Comparison of ENCODE assay signal across 1 cellular context in the genomic region with DNA sequence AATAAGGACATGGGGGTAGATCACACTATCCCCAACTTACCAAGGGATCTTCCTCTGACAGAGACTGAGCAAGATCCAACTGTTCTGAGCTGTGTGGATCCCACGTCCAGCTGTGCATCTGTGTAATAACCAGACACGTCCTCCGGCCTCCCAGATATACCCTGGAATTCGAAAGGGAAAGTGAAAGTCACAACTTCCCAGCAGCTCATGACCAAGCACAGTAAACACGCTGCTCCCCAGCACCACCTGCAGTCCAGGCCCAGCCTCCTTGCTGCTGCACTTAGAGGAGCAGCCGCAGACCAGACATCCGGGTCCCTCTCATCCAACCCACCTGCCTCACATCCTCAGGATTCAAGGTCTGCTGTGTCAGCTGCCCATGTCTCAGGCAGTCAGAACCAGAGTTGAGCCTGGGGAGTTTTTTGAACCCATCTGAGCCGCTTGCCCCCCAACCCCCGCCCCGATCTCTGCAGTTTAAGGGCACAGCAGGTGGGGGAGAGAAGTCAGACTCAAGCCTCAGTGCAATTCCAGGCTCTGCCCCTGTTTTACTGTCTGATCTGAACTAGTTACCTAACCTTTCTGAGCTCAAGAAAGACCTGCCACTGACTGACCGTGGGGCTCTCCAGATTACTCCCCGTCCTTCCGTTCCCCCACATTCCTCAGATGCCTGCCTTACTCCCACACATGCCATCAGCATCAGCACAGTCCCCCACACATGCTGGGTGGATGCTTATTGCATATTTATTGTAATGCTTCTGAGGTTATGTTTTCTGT.
A peak's percentile ranks its signal among the peaks of the same experiment; 100 is the strongest.
TF ChIP-seq lines count a peak whose summit lies in the region.

A gene with protein sequence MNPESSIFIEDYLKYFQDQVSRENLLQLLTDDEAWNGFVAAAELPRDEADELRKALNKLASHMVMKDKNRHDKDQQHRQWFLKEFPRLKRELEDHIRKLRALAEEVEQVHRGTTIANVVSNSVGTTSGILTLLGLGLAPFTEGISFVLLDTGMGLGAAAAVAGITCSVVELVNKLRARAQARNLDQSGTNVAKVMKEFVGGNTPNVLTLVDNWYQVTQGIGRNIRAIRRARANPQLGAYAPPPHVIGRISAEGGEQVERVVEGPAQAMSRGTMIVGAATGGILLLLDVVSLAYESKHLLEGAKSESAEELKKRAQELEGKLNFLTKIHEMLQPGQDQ (minus strand): TSS at position 127 of the 771 bp plus-strand sequence. CDS start 6,365 bp downstream, outside the sequence.

TF ChIP-seq in HepG2, 621 proteins besides CTCF, POLR2A, EP300 and RAD21 (continued from another document and continues in another):
- TF ChIP-seq, protein P1, sequence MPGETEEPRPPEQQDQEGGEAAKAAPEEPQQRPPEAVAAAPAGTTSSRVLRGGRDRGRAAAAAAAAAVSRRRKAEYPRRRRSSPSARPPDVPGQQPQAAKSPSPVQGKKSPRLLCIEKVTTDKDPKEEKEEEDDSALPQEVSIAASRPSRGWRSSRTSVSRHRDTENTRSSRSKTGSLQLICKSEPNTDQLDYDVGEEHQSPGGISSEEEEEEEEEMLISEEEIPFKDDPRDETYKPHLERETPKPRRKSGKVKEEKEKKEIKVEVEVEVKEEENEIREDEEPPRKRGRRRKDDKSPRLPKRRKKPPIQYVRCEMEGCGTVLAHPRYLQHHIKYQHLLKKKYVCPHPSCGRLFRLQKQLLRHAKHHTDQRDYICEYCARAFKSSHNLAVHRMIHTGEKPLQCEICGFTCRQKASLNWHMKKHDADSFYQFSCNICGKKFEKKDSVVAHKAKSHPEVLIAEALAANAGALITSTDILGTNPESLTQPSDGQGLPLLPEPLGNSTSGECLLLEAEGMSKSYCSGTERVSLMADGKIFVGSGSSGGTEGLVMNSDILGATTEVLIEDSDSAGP (CRISPR knock-in tag; IDR thresholded peaks at IDR 0.05; ENCODE audit: borderline replicate concordance) = peak; percentile 59; the same call in 1 of the 2 replicates
- TF ChIP-seq PAF1 (CRISPR knock-in tag; IDR thresholded peaks at IDR 0.05) = no peak
- TF ChIP-seq, protein P2, sequence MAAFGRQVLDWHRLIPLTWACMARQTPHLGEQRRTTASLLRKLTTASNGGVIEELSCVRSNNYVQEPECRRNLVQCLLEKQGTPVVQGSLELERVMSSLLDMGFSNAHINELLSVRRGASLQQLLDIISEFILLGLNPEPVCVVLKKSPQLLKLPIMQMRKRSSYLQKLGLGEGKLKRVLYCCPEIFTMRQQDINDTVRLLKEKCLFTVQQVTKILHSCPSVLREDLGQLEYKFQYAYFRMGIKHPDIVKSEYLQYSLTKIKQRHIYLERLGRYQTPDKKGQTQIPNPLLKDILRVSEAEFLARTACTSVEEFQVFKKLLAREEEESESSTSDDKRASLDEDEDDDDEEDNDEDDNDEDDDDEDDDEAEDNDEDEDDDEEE (CRISPR knock-in tag; IDR thresholded peaks at IDR 0.05) = no peak; the same call in 1 of the 2 replicates
- TF ChIP-seq, protein P3, sequence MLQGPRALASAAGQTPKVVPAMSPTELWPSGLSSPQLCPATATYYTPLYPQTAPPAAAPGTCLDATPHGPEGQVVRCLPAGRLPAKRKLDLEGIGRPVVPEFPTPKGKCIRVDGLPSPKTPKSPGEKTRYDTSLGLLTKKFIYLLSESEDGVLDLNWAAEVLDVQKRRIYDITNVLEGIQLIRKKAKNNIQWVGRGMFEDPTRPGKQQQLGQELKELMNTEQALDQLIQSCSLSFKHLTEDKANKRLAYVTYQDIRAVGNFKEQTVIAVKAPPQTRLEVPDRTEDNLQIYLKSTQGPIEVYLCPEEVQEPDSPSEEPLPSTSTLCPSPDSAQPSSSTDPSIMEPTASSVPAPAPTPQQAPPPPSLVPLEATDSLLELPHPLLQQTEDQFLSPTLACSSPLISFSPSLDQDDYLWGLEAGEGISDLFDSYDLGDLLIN (CRISPR knock-in tag; IDR thresholded peaks at IDR 0.05; ENCODE audit: borderline replicate concordance) = no peak
- TF ChIP-seq, protein P4, sequence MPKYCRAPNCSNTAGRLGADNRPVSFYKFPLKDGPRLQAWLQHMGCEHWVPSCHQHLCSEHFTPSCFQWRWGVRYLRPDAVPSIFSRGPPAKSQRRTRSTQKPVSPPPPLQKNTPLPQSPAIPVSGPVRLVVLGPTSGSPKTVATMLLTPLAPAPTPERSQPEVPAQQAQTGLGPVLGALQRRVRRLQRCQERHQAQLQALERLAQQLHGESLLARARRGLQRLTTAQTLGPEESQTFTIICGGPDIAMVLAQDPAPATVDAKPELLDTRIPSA (CRISPR knock-in tag; IDR thresholded peaks at IDR 0.05; ENCODE audit: borderline replicate concordance) = no peak
- TF ChIP-seq ATF1 (CRISPR knock-in tag; IDR thresholded peaks at IDR 0.05) = no peak
- peak; percentile 60; the same call in 1 of the 2 replicates for TF ChIP-seq ZBTB38 (CRISPR knock-in tag; IDR thresholded peaks at IDR 0.05)
- TF ChIP-seq, protein P5, sequence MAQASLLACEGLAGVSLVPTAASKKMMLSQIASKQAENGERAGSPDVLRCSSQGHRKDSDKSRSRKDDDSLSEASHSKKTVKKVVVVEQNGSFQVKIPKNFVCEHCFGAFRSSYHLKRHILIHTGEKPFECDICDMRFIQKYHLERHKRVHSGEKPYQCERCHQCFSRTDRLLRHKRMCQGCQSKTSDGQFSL (CRISPR knock-in tag; IDR thresholded peaks at IDR 0.05) = no peak
- TF ChIP-seq CHD2 (IDR thresholded peaks at IDR 0.05; ENCODE audit: low read depth, low read length) = no peak
- no peak for TF ChIP-seq NKX3-1 (CRISPR knock-in tag; IDR thresholded peaks at IDR 0.05)
- TF ChIP-seq, protein P6, sequence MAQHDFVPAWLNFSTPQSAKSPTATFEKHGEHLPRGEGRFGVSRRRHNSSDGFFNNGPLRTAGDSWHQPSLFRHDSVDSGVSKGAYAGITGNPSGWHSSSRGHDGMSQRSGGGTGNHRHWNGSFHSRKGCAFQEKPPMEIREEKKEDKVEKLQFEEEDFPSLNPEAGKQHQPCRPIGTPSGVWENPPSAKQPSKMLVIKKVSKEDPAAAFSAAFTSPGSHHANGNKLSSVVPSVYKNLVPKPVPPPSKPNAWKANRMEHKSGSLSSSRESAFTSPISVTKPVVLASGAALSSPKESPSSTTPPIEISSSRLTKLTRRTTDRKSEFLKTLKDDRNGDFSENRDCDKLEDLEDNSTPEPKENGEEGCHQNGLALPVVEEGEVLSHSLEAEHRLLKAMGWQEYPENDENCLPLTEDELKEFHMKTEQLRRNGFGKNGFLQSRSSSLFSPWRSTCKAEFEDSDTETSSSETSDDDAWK (CRISPR knock-in tag; IDR thresholded peaks at IDR 0.05) = no peak
- TF ChIP-seq ZNF10 (CRISPR knock-in tag; IDR thresholded peaks at IDR 0.05; ENCODE audit: borderline replicate concordance, low read depth) = no peak
- TF ChIP-seq ZBTB21 (CRISPR knock-in tag; IDR thresholded peaks at IDR 0.05) = no peak
- no peak for TF ChIP-seq ZNF33B (CRISPR knock-in tag; IDR thresholded peaks at IDR 0.05)
- TF ChIP-seq, protein P7, sequence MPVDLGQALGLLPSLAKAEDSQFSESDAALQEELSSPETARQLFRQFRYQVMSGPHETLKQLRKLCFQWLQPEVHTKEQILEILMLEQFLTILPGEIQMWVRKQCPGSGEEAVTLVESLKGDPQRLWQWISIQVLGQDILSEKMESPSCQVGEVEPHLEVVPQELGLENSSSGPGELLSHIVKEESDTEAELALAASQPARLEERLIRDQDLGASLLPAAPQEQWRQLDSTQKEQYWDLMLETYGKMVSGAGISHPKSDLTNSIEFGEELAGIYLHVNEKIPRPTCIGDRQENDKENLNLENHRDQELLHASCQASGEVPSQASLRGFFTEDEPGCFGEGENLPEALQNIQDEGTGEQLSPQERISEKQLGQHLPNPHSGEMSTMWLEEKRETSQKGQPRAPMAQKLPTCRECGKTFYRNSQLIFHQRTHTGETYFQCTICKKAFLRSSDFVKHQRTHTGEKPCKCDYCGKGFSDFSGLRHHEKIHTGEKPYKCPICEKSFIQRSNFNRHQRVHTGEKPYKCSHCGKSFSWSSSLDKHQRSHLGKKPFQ (CRISPR knock-in tag; IDR thresholded peaks at IDR 0.05; ENCODE audit: insufficient replicate concordance) = no peak
- no peak for TF ChIP-seq RORA (CRISPR knock-in tag; IDR thresholded peaks at IDR 0.05)
- no peak for TF ChIP-seq KLF13 (CRISPR knock-in tag; IDR thresholded peaks at IDR 0.05)
- TF ChIP-seq, protein P8, sequence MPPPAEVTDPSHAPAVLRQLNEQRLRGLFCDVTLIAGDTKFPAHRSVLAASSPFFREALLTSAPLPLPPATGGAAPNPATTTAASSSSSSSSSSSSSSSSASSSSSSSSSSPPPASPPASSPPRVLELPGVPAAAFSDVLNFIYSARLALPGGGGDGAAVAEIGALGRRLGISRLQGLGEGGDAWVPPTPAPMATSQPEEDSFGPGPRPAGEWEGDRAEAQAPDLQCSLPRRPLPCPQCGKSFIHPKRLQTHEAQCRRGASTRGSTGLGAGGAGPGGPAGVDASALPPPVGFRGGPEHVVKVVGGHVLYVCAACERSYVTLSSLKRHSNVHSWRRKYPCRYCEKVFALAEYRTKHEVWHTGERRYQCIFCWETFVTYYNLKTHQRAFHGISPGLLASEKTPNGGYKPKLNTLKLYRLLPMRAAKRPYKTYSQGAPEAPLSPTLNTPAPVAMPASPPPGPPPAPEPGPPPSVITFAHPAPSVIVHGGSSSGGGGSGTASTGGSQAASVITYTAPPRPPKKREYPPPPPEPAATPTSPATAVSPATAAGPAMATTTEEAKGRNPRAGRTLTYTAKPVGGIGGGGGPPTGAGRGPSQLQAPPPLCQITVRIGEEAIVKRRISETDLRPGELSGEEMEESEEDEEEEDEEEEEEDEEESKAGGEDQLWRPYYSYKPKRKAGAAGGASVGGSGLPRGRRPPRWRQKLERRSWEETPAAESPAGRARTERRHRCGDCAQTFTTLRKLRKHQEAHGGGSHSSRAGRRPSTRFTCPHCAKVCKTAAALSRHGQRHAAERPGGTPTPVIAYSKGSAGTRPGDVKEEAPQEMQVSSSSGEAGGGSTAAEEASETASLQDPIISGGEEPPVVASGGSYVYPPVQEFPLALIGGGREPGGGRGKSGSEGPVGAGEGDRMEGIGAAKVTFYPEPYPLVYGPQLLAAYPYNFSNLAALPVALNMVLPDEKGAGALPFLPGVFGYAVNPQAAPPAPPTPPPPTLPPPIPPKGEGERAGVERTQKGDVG (CRISPR knock-in tag; IDR thresholded peaks at IDR 0.05; ENCODE audit: borderline replicate concordance) = no peak
- no peak for TF ChIP-seq MLLT10 (CRISPR knock-in tag; IDR thresholded peaks at IDR 0.05)
- TF ChIP-seq, protein P9, sequence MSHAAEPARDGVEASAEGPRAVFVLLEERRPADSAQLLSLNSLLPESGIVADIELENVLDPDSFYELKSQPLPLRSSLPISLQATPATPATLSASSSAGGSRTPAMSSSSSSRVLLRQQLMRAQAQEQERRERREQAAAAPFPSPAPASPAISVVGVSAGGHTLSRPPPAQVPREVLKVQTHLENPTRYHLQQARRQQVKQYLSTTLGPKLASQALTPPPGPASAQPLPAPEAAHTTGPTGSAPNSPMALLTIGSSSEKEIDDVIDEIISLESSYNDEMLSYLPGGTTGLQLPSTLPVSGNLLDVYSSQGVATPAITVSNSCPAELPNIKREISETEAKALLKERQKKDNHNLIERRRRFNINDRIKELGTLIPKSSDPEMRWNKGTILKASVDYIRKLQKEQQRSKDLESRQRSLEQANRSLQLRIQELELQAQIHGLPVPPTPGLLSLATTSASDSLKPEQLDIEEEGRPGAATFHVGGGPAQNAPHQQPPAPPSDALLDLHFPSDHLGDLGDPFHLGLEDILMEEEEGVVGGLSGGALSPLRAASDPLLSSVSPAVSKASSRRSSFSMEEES (CRISPR knock-in tag; IDR thresholded peaks at IDR 0.05) = peak; percentile 73; the same call in 1 of the 2 replicates
- no peak for TF ChIP-seq ZNF672 (CRISPR knock-in tag; IDR thresholded peaks at IDR 0.05)
- no peak for TF ChIP-seq ARHGAP35 (CRISPR knock-in tag; IDR thresholded peaks at IDR 0.05; ENCODE audit: borderline replicate concordance)
- TF ChIP-seq, protein P10, sequence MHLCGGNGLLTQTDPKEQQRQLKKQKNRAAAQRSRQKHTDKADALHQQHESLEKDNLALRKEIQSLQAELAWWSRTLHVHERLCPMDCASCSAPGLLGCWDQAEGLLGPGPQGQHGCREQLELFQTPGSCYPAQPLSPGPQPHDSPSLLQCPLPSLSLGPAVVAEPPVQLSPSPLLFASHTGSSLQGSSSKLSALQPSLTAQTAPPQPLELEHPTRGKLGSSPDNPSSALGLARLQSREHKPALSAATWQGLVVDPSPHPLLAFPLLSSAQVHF (CRISPR knock-in tag; IDR thresholded peaks at IDR 0.05) = no peak
- no peak for TF ChIP-seq ZNF558 (CRISPR knock-in tag; IDR thresholded peaks at IDR 0.05; ENCODE audit: borderline replicate concordance)
- TF ChIP-seq ARNT2 (CRISPR knock-in tag; IDR thresholded peaks at IDR 0.05; ENCODE audit: low read depth) = no peak
- TF ChIP-seq, protein P11, sequence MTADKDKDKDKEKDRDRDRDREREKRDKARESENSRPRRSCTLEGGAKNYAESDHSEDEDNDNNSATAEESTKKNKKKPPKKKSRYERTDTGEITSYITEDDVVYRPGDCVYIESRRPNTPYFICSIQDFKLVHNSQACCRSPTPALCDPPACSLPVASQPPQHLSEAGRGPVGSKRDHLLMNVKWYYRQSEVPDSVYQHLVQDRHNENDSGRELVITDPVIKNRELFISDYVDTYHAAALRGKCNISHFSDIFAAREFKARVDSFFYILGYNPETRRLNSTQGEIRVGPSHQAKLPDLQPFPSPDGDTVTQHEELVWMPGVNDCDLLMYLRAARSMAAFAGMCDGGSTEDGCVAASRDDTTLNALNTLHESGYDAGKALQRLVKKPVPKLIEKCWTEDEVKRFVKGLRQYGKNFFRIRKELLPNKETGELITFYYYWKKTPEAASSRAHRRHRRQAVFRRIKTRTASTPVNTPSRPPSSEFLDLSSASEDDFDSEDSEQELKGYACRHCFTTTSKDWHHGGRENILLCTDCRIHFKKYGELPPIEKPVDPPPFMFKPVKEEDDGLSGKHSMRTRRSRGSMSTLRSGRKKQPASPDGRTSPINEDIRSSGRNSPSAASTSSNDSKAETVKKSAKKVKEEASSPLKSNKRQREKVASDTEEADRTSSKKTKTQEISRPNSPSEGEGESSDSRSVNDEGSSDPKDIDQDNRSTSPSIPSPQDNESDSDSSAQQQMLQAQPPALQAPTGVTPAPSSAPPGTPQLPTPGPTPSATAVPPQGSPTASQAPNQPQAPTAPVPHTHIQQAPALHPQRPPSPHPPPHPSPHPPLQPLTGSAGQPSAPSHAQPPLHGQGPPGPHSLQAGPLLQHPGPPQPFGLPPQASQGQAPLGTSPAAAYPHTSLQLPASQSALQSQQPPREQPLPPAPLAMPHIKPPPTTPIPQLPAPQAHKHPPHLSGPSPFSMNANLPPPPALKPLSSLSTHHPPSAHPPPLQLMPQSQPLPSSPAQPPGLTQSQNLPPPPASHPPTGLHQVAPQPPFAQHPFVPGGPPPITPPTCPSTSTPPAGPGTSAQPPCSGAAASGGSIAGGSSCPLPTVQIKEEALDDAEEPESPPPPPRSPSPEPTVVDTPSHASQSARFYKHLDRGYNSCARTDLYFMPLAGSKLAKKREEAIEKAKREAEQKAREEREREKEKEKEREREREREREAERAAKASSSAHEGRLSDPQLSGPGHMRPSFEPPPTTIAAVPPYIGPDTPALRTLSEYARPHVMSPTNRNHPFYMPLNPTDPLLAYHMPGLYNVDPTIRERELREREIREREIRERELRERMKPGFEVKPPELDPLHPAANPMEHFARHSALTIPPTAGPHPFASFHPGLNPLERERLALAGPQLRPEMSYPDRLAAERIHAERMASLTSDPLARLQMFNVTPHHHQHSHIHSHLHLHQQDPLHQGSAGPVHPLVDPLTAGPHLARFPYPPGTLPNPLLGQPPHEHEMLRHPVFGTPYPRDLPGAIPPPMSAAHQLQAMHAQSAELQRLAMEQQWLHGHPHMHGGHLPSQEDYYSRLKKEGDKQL (CRISPR knock-in tag; IDR thresholded peaks at IDR 0.05; ENCODE audit: low read depth) = 0 out of 2 replicates have a peak, but pooled peaks have one; percentile 19
- peak; percentile 74; the same call in 1 of the 2 replicates for TF ChIP-seq MXD4 (CRISPR knock-in tag; IDR thresholded peaks at IDR 0.05)
- no peak for TF ChIP-seq ZNF510 (CRISPR knock-in tag; IDR thresholded peaks at IDR 0.05; ENCODE audit: low read depth)
- TF ChIP-seq SOX13 (IDR thresholded peaks at IDR 0.05) = no peak
- TF ChIP-seq SOX13 (CRISPR knock-in tag; conservative IDR thresholded peaks at IDR 0.05 in 1 of 2, IDR thresholded peaks at IDR 0.05 in 1 of 2) = peak in 1 of 2 experiments; percentile 41; a peak in 1 of 4 replicates
- TF ChIP-seq, protein P12, sequence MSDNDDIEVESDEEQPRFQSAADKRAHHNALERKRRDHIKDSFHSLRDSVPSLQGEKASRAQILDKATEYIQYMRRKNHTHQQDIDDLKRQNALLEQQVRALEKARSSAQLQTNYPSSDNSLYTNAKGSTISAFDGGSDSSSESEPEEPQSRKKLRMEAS (IDR thresholded peaks at IDR 0.05) = peak; percentile 76
